In the genomic region with DNA sequence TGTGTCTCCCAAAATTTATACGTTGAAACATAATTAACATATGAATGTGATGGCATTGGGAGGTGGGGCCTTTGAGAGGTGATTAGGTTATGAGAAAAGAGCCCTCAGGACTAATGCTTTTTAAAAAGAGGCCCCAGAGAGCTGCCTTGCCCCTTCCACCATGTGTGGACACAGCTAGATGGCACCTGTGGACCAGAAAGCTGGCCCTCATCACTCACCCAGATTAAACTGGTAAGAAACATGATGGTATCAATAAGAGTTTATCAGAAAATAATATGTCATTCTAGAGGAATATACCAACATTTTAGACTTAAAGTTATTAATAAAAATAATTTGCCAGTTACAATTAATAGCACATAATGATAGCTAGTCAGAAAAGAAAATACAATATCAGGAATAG, we compare ENCODE assay signal across 8 cellular contexts.
"Had no signal": no experiment of that assay in that cellular context is flagged by ENCODE, and none has a peak within 500 bp of the region (broad histone marks: within the 10 kb centered on the region; RNA-seq: fewer than 3 reads in every experiment).

No MANE protein-coding gene starts in this region.

- H3K9ac ChIP-seq: GM23248 had no signal

- H3K27ac ChIP-seq: GM23248 had no signal

- H3K9me3 Mint-ChIP-seq: HFFc6 had no signal

- H3K36me3 ChIP-seq: HAP-1 had no signal

- DNase-seq: GM23248, GOT3, HFFc6, IMR-90, KG1 had no signal

- H3K4me3 Mint-ChIP-seq: HFFc6 had no signal

- H3K4me3 ChIP-seq: GM23248, HAP-1, K562 had no signal

- ATAC-seq: HCT116, K562 had no signal

- H3K27ac Mint-ChIP-seq: HFFc6 had no signal

- H2AFZ ChIP-seq: GM23248 had no signal

- H3K9me3 ChIP-seq: HAP-1 had no signal
